8 cellular contexts compared by ENCODE assay signal in genomic region chr4:1713452-1713851, GRCh38. TPM values are rescaled to one million over a fixed set of nuclear protein-coding genes. Genes with fewer than 3 reads are reported as not detected.
DNase-seq lines count a peak whose midpoint lies in the region; ATAC-seq and TF ChIP-seq lines count a peak whose summit lies in the region.
"Not testable (repeated sequence)": the region's sequence is repeated elsewhere in the genome, so short reads cannot be mapped to it uniquely, and the experiment has no call there.

No MANE protein-coding gene starts in this region.

- not testable (repeated sequence) for H3K9me3 ChIP-seq in DND-41 (ENCODE audit: insufficient read depth, low read length, severe bottlenecking); MM.1S (replicated peaks; ENCODE audit: insufficient read depth, low read length)

- H4K20me1 ChIP-seq in DND-41 (ENCODE audit: insufficient read depth, low read length) (peaks cover 72% of the 10 kb centered on the region), MM.1S (ENCODE audit: insufficient read depth, low read length) (peaks cover 24% of the 10 kb centered on the region; the same call in 1 of the 2 replicates)

- intact Hi-C loops in activated CD4-positive, alpha-beta memory T cell treated with anti-CD3 and anti-CD28 coated beads for 36 hours (cut with micrococcal nuclease) = loop anchor here (2.0 kb wide), 2 partner anchors 13 to 367 kb away; partner anchors contain the start of gene UVSSA
- intact Hi-C loops in MCF 10A (cut with micrococcal nuclease) = loop anchor here (2.0 kb wide), 1 partner anchor 13 kb away; no protein-coding TSS in a partner anchor

- H3F3A ChIP-seq in MM.1S (ENCODE audit: insufficient read depth, low read length) = peaks cover 16% of the 10 kb centered on the region

- not testable (repeated sequence) for TF ChIP-seq CTCF in DND-41 (IDR thresholded peaks at IDR 0.05; ENCODE audit: borderline replicate concordance, extremely low read depth, low read length, poor library complexity, severe bottlenecking); MM.1S (IDR thresholded peaks at IDR 0.05; ENCODE audit: low read length); MCF 10A (IDR thresholded peaks at IDR 0.05; ENCODE audit: unreplicated experiment); fibroblast of the aortic adventitia (IDR thresholded peaks at IDR 0.05; ENCODE audit: insufficient read depth, low read length); progenitor cell of endocrine pancreas (IDR thresholded peaks at IDR 0.05; ENCODE audit: unreplicated experiment); type B pancreatic cell (conservative IDR thresholded peaks at IDR 0.05)

- H3K9me3 Mint-ChIP-seq in activated CD4-positive, alpha-beta memory T cell treated with anti-CD3 and anti-CD28 coated beads for 36 hours; MCF 10A (ENCODE audit: unreplicated experiment); memory B cell; progenitor cell of endocrine pancreas (ENCODE audit: low read depth); type B pancreatic cell: not testable (repeated sequence)

- peak overlapping the region; percentile 94 for H3K27ac Mint-ChIP-seq in activated CD4-positive, alpha-beta memory T cell treated with anti-CD3 and anti-CD28 coated beads for 36 hours
- H3K27ac Mint-ChIP-seq in MCF 10A (ENCODE audit: low read depth, unreplicated experiment) = peak overlapping the region; percentile 96
- peak overlapping the region; percentile 94 for H3K27ac Mint-ChIP-seq in memory B cell
- H3K27ac Mint-ChIP-seq in progenitor cell of endocrine pancreas = peak overlapping the region; percentile 81
- peak overlapping the region; percentile 99 for H3K27ac Mint-ChIP-seq in type B pancreatic cell

- peak overlapping the region; percentile 82 for H3K4me2 ChIP-seq in DND-41 (ENCODE audit: insufficient read depth, low read length)
- H3K4me2 ChIP-seq in MM.1S (ENCODE audit: low read depth, low read length) = peak overlapping the region; percentile 85

- not testable (repeated sequence) for DNase-seq in DND-41; MM.1S; activated CD4-positive, alpha-beta memory T cell treated with anti-CD3 and anti-CD28 coated beads for 36 hours; MCF 10A (ENCODE audit: unreplicated experiment); fibroblast of the aortic adventitia (ENCODE audit: low read depth); memory B cell (ENCODE audit: low spot score in 2 of 2); progenitor cell of endocrine pancreas (ENCODE audit: low spot score, unreplicated experiment); type B pancreatic cell (ENCODE audit: extremely low spot score, unreplicated experiment)

- H3K79me2 ChIP-seq in DND-41 (ENCODE audit: insufficient read depth, low read length) = peaks cover 99% of the 10 kb centered on the region
- peaks cover 93% of the 10 kb centered on the region for H3K79me2 ChIP-seq in MM.1S (ENCODE audit: low read length)

- H3K27ac ChIP-seq in DND-41 (ENCODE audit: low read length) = peak overlapping the region; percentile 95
- H3K27ac ChIP-seq in MM.1S (ENCODE audit: low read length) = peak overlapping the region; percentile 100

- H3K4me3 Mint-ChIP-seq in activated CD4-positive, alpha-beta memory T cell treated with anti-CD3 and anti-CD28 coated beads for 36 hours = peak overlapping the region; percentile 99
- H3K4me3 Mint-ChIP-seq in MCF 10A (ENCODE audit: unreplicated experiment) = peak overlapping the region; percentile 86
- H3K4me3 Mint-ChIP-seq in memory B cell = peak overlapping the region; percentile 97
- peak overlapping the region; percentile 93 for H3K4me3 Mint-ChIP-seq in progenitor cell of endocrine pancreas (ENCODE audit: low read depth)
- H3K4me3 Mint-ChIP-seq in type B pancreatic cell = peak overlapping the region; percentile 93

- not testable (repeated sequence) for H2AFZ ChIP-seq in DND-41 (ENCODE audit: low read depth, low read length)
- peak overlapping the region; percentile 78; the same call in 1 of the 2 replicates for H2AFZ ChIP-seq in MM.1S (ENCODE audit: low read length)

- peak overlapping the region; percentile 72 to 88 for H3K4me3 ChIP-seq in DND-41 (ENCODE audit: low read depth in 1 of 2, low read length in 2 of 2)
- H3K4me3 ChIP-seq in MM.1S (ENCODE audit: low read length) = peak overlapping the region; percentile 91
- H3K4me3 ChIP-seq in fibroblast of the aortic adventitia (ENCODE audit: low read depth, low read length) = peak overlapping the region; percentile 95

- H3K9ac ChIP-seq in DND-41 (ENCODE audit: low read depth, low read length) = peak overlapping the region; percentile 80
- peak overlapping the region; percentile 99 for H3K9ac ChIP-seq in MM.1S (ENCODE audit: low read length)

- peaks cover 89% of the 10 kb centered on the region for H3K36me3 ChIP-seq in DND-41 (ENCODE audit: insufficient read depth, low read length)
- H3K36me3 ChIP-seq in MM.1S (replicated peaks; ENCODE audit: insufficient read depth, low read length) = not testable (repeated sequence)

- ATAC-seq in DND-41 (ENCODE audit: insufficient read depth, low read depth); memory B cell (ENCODE audit: low read depth): not testable (repeated sequence)

- not testable (repeated sequence) for H3K9me2 ChIP-seq in MM.1S (replicated peaks; ENCODE audit: insufficient read depth, low read length)

- peaks cover 44% of the 10 kb centered on the region for H3K36me3 Mint-ChIP-seq in activated CD4-positive, alpha-beta memory T cell treated with anti-CD3 and anti-CD28 coated beads for 36 hours
- peaks cover 25% of the 10 kb centered on the region for H3K36me3 Mint-ChIP-seq in MCF 10A (ENCODE audit: insufficient read depth, unreplicated experiment)
- H3K36me3 Mint-ChIP-seq in memory B cell; progenitor cell of endocrine pancreas (ENCODE audit: insufficient read depth): not testable (repeated sequence)
- H3K36me3 Mint-ChIP-seq in type B pancreatic cell = peaks cover 15% of the 10 kb centered on the region

- H3K4me1 Mint-ChIP-seq in activated CD4-positive, alpha-beta memory T cell treated with anti-CD3 and anti-CD28 coated beads for 36 hours (ENCODE audit: low read depth) = peaks cover 57% of the 10 kb centered on the region
- not testable (repeated sequence) for H3K4me1 Mint-ChIP-seq in MCF 10A (ENCODE audit: insufficient read depth, unreplicated experiment)
- H3K4me1 Mint-ChIP-seq in memory B cell (peaks cover 42% of the 10 kb centered on the region), progenitor cell of endocrine pancreas (ENCODE audit: low read depth) (peaks cover 34% of the 10 kb centered on the region), type B pancreatic cell (ENCODE audit: unreplicated experiment) (peaks cover 20% of the 10 kb centered on the region)

- not testable (repeated sequence) for H3K27me3 Mint-ChIP-seq in activated CD4-positive, alpha-beta memory T cell treated with anti-CD3 and anti-CD28 coated beads for 36 hours; MCF 10A (ENCODE audit: insufficient read depth, unreplicated experiment); memory B cell; progenitor cell of endocrine pancreas; type B pancreatic cell

- not testable (repeated sequence) for H3K27me3 ChIP-seq in DND-41 (ENCODE audit: insufficient read depth, low read length, poor library complexity); MM.1S (replicated peaks; ENCODE audit: insufficient read depth, low read length)

- H3K4me1 ChIP-seq in DND-41 (ENCODE audit: insufficient read depth, low read length) (peaks cover 84% of the 10 kb centered on the region), MM.1S (ENCODE audit: low read length) (peaks cover 14% of the 10 kb centered on the region)

- POLR2A ChIA-PET in activated CD4-positive, alpha-beta memory T cell treated with anti-CD3 and anti-CD28 coated beads for 36 hours (lab: Charles Lee) = interaction anchor here (1.2 to 3.4 kb wide), 4 partner anchors 9 to 20 kb away, joined by 3 to 56 read pairs (median 14); partner anchors contain the start of genes TACC3 and TMEM129
- POLR2A ChIA-PET in MCF 10A (lab: Yijun Ruan, JAX) = interaction anchor here (0.7 to 3.9 kb wide), 7 partner anchors 9 to 460 kb away, joined by 3 to 63 read pairs (median 16); partner anchors contain the start of genes TACC3 and TMEM129

- not testable (repeated sequence) for BruUV-seq in MCF 10A (replicated peaks; lab: Mats Ljungman, UMichigan)

- CTCF ChIA-PET in activated CD4-positive, alpha-beta memory T cell treated with anti-CD3 and anti-CD28 coated beads for 36 hours (lab: Charles Lee) = interaction anchor here (1.7 to 15.6 kb wide), 3 partner anchors 9 to 21 kb away, joined by 11 to 203 read pairs (median 15); partner anchors contain the start of genes TACC3 and TMEM129
- CTCF ChIA-PET in MCF 10A (lab: Yijun Ruan, JAX) = interaction anchor here (1.0 to 1.6 kb wide), 3 partner anchors 10 to 20 kb away, joined by 4 to 6 read pairs (median 5); no protein-coding TSS in a partner anchor

RNA-seq across cellular contexts. Expression of gene SLBP, which starts 1.3 kb away (rescaled TPM):
- 100 to 1,000 TPM; 103 to 106 TPM for total RNA-seq in activated CD4-positive, alpha-beta memory T cell treated with anti-CD3 and anti-CD28 coated beads for 36 hours
- 37.1 and 43.5 TPM in 2 replicates for total RNA-seq in MCF 10A (2022)
- 48.2 and 89.1 TPM in 2 replicates for total RNA-seq in fibroblast of the aortic adventitia (ENCODE audit: low replicate concordance)
- total RNA-seq in progenitor cell of endocrine pancreas = 54.3 and 56.5 TPM in 2 replicates
- total RNA-seq in type B pancreatic cell (ENCODE audit: low replicate concordance) = 40.2 and 46.0 TPM in 2 replicates

RNA-seq across cellular contexts. Expression of gene TMEM129, which starts 7.7 kb away (rescaled TPM):
- total RNA-seq in activated CD4-positive, alpha-beta memory T cell treated with anti-CD3 and anti-CD28 coated beads for 36 hours = 10 to 100 TPM; 16.2 to 18.1 TPM
- total RNA-seq in MCF 10A (2022) (25.5 and 38.3 TPM in 2 replicates), fibroblast of the aortic adventitia (ENCODE audit: low replicate concordance) (16.6 and 25.6 TPM in 2 replicates), progenitor cell of endocrine pancreas (29.9 and 30.0 TPM in 2 replicates), type B pancreatic cell (ENCODE audit: low replicate concordance) (38.5 and 41.0 TPM in 2 replicates)

RNA-seq across cellular contexts. Expression of gene TACC3, which starts 7.9 kb away (rescaled TPM):
- 100 to 1,000 TPM; 194 to 201 TPM for total RNA-seq in activated CD4-positive, alpha-beta memory T cell treated with anti-CD3 and anti-CD28 coated beads for 36 hours
- 53.0 and 69.8 TPM in 2 replicates for total RNA-seq in MCF 10A (2022)
- 3.2 and 23.9 TPM in 2 replicates for total RNA-seq in fibroblast of the aortic adventitia (ENCODE audit: low replicate concordance)
- total RNA-seq in progenitor cell of endocrine pancreas = 56.2 and 58.3 TPM in 2 replicates
- total RNA-seq in type B pancreatic cell (ENCODE audit: low replicate concordance) = 35.9 and 91.4 TPM in 2 replicates

RNA-seq across cellular contexts. Expression of gene FAM53A, which starts 29.3 kb away (rescaled TPM):
- 1 to 10 TPM; 1.3 to 1.4 TPM for total RNA-seq in activated CD4-positive, alpha-beta memory T cell treated with anti-CD3 and anti-CD28 coated beads for 36 hours
- total RNA-seq in MCF 10A (2022) (5.0 and 6.6 TPM in 2 replicates), fibroblast of the aortic adventitia (ENCODE audit: low replicate concordance) (1.6 and 2.5 TPM in 2 replicates), progenitor cell of endocrine pancreas (2.4 and 3.0 TPM in 2 replicates), type B pancreatic cell (ENCODE audit: low replicate concordance) (0.90 and 3.2 TPM in 2 replicates)
